ENCODE assay signal across 12 cellular contexts in the genomic region with DNA sequence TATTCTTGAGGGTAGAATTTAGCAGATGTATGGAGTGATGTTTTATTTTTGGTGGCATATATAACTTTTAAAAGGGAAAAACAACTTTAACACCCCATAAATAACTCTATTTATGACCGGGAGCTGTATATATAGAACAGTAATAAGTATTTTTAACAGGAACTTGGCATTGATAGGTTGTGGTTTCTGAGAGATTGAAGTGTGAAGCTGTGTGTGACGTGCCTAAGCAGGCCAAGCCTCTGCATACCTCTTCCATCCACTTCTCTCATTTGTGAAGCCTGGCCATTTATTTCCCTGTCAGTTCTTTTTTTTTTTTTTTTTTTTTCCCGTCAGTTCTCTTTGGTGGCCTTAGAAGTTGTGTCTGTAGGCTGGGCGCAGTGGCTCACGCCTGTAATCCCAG.
"Had no signal": no experiment of that assay in that cellular context is flagged by ENCODE, and none has a peak within 500 bp of the region (broad histone marks: within the 10 kb centered on the region; RNA-seq: fewer than 3 reads in every experiment).

No MANE protein-coding gene starts in this region.

- H3K27ac Mint-ChIP-seq: dendritic cell treated with granulocyte-macrophage colony-stimulating factor and Interleukin-4, amounts not matched to agents 40 ng/mL and 50 ng/mL, for 4 days had no signal

- ATAC-seq: activated CD8-positive, alpha-beta memory T cell treated with anti-CD3 and anti-CD28 coated beads, Interleukin-2, amount 10 ng/mL, durations not matched to agents 7 days and 5 days had no signal

- H3K4me3 Mint-ChIP-seq: activated CD8-positive, alpha-beta memory T cell treated with anti-CD3 and anti-CD28 coated beads, Interleukin-2, amount 10 ng/mL, durations not matched to agents 7 days and 5 days; dendritic cell treated with granulocyte-macrophage colony-stimulating factor and Interleukin-4, amounts not matched to agents 40 ng/mL and 50 ng/mL, for 4 days had no signal

- H3K9me3 Mint-ChIP-seq: activated naive CD4-positive, alpha-beta T cell treated with anti-CD3 and anti-CD28 coated beads, Interleukin-2, amount 50 U/mL, for 72 hours; dendritic cell treated with granulocyte-macrophage colony-stimulating factor and Interleukin-4, amounts not matched to agents 40 ng/mL and 50 ng/mL, for 4 days had no signal

- H3K27me3 Mint-ChIP-seq: activated CD8-positive, alpha-beta memory T cell treated with anti-CD3 and anti-CD28 coated beads, Interleukin-2, amount 10 ng/mL, durations not matched to agents 7 days and 5 days; dendritic cell treated with granulocyte-macrophage colony-stimulating factor and Interleukin-4, amounts not matched to agents 40 ng/mL and 50 ng/mL, for 4 days had no signal

- DNase-seq: activated CD4-positive, alpha-beta T cell treated with anti-CD3 and anti-CD28 coated beads for 1 hour; activated CD4-positive, alpha-beta T cell treated with anti-CD3 and anti-CD28 coated beads, Interleukin-2, amount 50 U/mL, for 4 hours; activated CD8-positive, alpha-beta memory T cell treated with anti-CD3 and anti-CD28 coated beads, Interleukin-2, amount 10 ng/mL, durations not matched to agents 7 days and 5 days; activated gamma-delta T cell; activated T-cell treated with anti-CD3 and anti-CD28 coated beads, Interleukin-2, amount 50 U/mL, for 48 hours; amniotic stem cell; erythroblast; mesendoderm; stimulated activated CD4-positive, alpha-beta T cell treated with anti-CD3 and anti-CD28 coated beads, Interleukin-1b, Interleukin-23, amount 100 ng/mL, for 48 hours; T1000 had no signal
